Comparison of ENCODE assay signal across 21 cellular contexts in genomic region chr15:36947035-36947719, GRCh38.
"Had no signal": no experiment of that assay in that cellular context is flagged by ENCODE, and none has a peak within 500 bp of the region (broad histone marks: within the 10 kb centered on the region; RNA-seq: fewer than 3 reads in every experiment).

No MANE protein-coding gene starts in this region.

- H3K4me3 ChIP-seq: ascending aorta, hepatocyte, mucosa of descending colon, pancreas, sigmoid colon, stomach, upper lobe of left lung had no signal

- DNase-seq: activated CD4-positive, alpha-beta T cell treated with anti-CD3 and anti-CD28 coated beads, Interleukin-2, amount 10 ng/mL, durations not matched to agents 7 days and 5 days; activated CD8-positive, alpha-beta T cell treated with anti-CD3 and anti-CD28 coated beads, Interleukin-2, amount 10 ng/mL, durations not matched to agents 7 days and 5 days; activated naive CD4-positive, alpha-beta T cell treated with anti-CD3 and anti-CD28 coated beads, Interleukin-2, amount 10 ng/mL, durations not matched to agents 7 days and 5 days; activated naive CD8-positive, alpha-beta T cell treated with anti-CD3 and anti-CD28 coated beads, Interleukin-2, amount 50 U/mL, for 24 hours; activated T-cell treated with anti-CD3 and anti-CD28 coated beads, Interleukin-2, amount 50 U/mL, for 24 hours; effector memory CD8-positive, alpha-beta T cell; foreskin fibroblast; mucosa of descending colon; naive thymus-derived CD4-positive, alpha-beta T cell; pancreas; sigmoid colon; stimulated activated CD4-positive, alpha-beta T cell treated with anti-CD3 and anti-CD28 coated beads, Interleukin-4, amount 100 ng/mL, for 24 hours; stomach; T1000; upper lobe of left lung had no signal

- H3K27ac Mint-ChIP-seq: activated CD4-positive, alpha-beta T cell treated with anti-CD3 and anti-CD28 coated beads, Interleukin-2, amount 10 ng/mL, durations not matched to agents 7 days and 5 days; activated CD8-positive, alpha-beta T cell treated with anti-CD3 and anti-CD28 coated beads, Interleukin-2, amount 10 ng/mL, durations not matched to agents 7 days and 5 days; activated naive CD4-positive, alpha-beta T cell treated with anti-CD3 and anti-CD28 coated beads, Interleukin-2, amount 10 ng/mL, durations not matched to agents 7 days and 5 days; activated naive CD8-positive, alpha-beta T cell treated with anti-CD3 and anti-CD28 coated beads, Interleukin-2, amount 50 U/mL, for 24 hours; activated T-cell treated with anti-CD3 and anti-CD28 coated beads, Interleukin-2, amount 50 U/mL, for 24 hours; activated T-helper 2 cell treated with anti-CD3 and anti-CD28 coated beads, Interferon-gamma antibody, Interleukin-2, Interleukin-4, amounts not matched to agents 10 μg/mL and 5 μg/mL and 100 μg/mL, durations not matched to agents 14 hours and 24 hours and 36 hours; effector memory CD8-positive, alpha-beta T cell; naive thymus-derived CD4-positive, alpha-beta T cell; stimulated activated effector memory CD8-positive, alpha-beta T cell treated with anti-CD3 and anti-CD28 coated beads, Interleukin-12 subunit alpha, Interleukin-12 subunit beta, amount 100 ng/mL, for 72 hours had no signal

- H3K36me3 Mint-ChIP-seq: activated naive CD4-positive, alpha-beta T cell treated with anti-CD3 and anti-CD28 coated beads, Interleukin-2, amount 10 ng/mL, durations not matched to agents 7 days and 5 days; naive thymus-derived CD4-positive, alpha-beta T cell; stimulated activated effector memory CD8-positive, alpha-beta T cell treated with anti-CD3 and anti-CD28 coated beads, Interleukin-12 subunit alpha, Interleukin-12 subunit beta, amount 100 ng/mL, for 72 hours had no signal

- H3K27me3 ChIP-seq: ascending aorta, neutrophil, pancreas, sigmoid colon, stomach, upper lobe of left lung had no signal

- H3K36me3 ChIP-seq: ascending aorta, neutrophil, pancreas, stomach, upper lobe of left lung had no signal

- H3K9me3 ChIP-seq: ascending aorta, mucosa of descending colon, neutrophil, pancreas, sigmoid colon, stomach, upper lobe of left lung had no signal

- H3K9me3 Mint-ChIP-seq: activated CD4-positive, alpha-beta T cell treated with anti-CD3 and anti-CD28 coated beads, Interleukin-2, amount 10 ng/mL, durations not matched to agents 7 days and 5 days; activated naive CD4-positive, alpha-beta T cell treated with anti-CD3 and anti-CD28 coated beads, Interleukin-2, amount 10 ng/mL, durations not matched to agents 7 days and 5 days; activated naive CD8-positive, alpha-beta T cell treated with anti-CD3 and anti-CD28 coated beads, Interleukin-2, amount 50 U/mL, for 24 hours; activated T-cell treated with anti-CD3 and anti-CD28 coated beads, Interleukin-2, amount 50 U/mL, for 24 hours; activated T-helper 2 cell treated with anti-CD3 and anti-CD28 coated beads, Interferon-gamma antibody, Interleukin-2, Interleukin-4, amounts not matched to agents 10 μg/mL and 5 μg/mL and 100 μg/mL, durations not matched to agents 14 hours and 24 hours and 36 hours; effector memory CD8-positive, alpha-beta T cell; stimulated activated effector memory CD8-positive, alpha-beta T cell treated with anti-CD3 and anti-CD28 coated beads, Interleukin-12 subunit alpha, Interleukin-12 subunit beta, amount 100 ng/mL, for 72 hours had no signal

- H3K4me3 Mint-ChIP-seq: activated CD4-positive, alpha-beta T cell treated with anti-CD3 and anti-CD28 coated beads, Interleukin-2, amount 10 ng/mL, durations not matched to agents 7 days and 5 days; activated CD8-positive, alpha-beta T cell treated with anti-CD3 and anti-CD28 coated beads, Interleukin-2, amount 10 ng/mL, durations not matched to agents 7 days and 5 days; activated naive CD4-positive, alpha-beta T cell treated with anti-CD3 and anti-CD28 coated beads, Interleukin-2, amount 10 ng/mL, durations not matched to agents 7 days and 5 days; activated naive CD8-positive, alpha-beta T cell treated with anti-CD3 and anti-CD28 coated beads, Interleukin-2, amount 50 U/mL, for 24 hours; activated T-cell treated with anti-CD3 and anti-CD28 coated beads, Interleukin-2, amount 50 U/mL, for 24 hours; effector memory CD8-positive, alpha-beta T cell; naive thymus-derived CD4-positive, alpha-beta T cell; stimulated activated effector memory CD8-positive, alpha-beta T cell treated with anti-CD3 and anti-CD28 coated beads, Interleukin-12 subunit alpha, Interleukin-12 subunit beta, amount 100 ng/mL, for 72 hours had no signal

- H3K27ac ChIP-seq: ascending aorta, hepatocyte, neutrophil, pancreas, stomach, upper lobe of left lung had no signal

- ATAC-seq: activated CD4-positive, CD25-positive, alpha-beta regulatory T cell treated with anti-CD3 and anti-CD28 coated beads, Interleukin-2, amount 50 U/mL, for 24 hours; activated CD8-positive, alpha-beta T cell treated with anti-CD3 and anti-CD28 coated beads, Interleukin-2, amount 10 ng/mL, durations not matched to agents 7 days and 5 days; activated naive CD8-positive, alpha-beta T cell treated with anti-CD3 and anti-CD28 coated beads, Interleukin-2, amount 50 U/mL, for 24 hours; effector memory CD8-positive, alpha-beta T cell; mucosa of descending colon; naive thymus-derived CD4-positive, alpha-beta T cell; pancreas; stimulated activated effector memory CD8-positive, alpha-beta T cell treated with anti-CD3 and anti-CD28 coated beads, Interleukin-12 subunit alpha, Interleukin-12 subunit beta, amount 100 ng/mL, for 72 hours had no signal

- H3K27me3 Mint-ChIP-seq: activated naive CD4-positive, alpha-beta T cell treated with anti-CD3 and anti-CD28 coated beads, Interleukin-2, amount 10 ng/mL, durations not matched to agents 7 days and 5 days had no signal

- H3K4me1 Mint-ChIP-seq: activated CD4-positive, alpha-beta T cell treated with anti-CD3 and anti-CD28 coated beads, Interleukin-2, amount 10 ng/mL, durations not matched to agents 7 days and 5 days; activated naive CD4-positive, alpha-beta T cell treated with anti-CD3 and anti-CD28 coated beads, Interleukin-2, amount 10 ng/mL, durations not matched to agents 7 days and 5 days; activated naive CD8-positive, alpha-beta T cell treated with anti-CD3 and anti-CD28 coated beads, Interleukin-2, amount 50 U/mL, for 24 hours; naive thymus-derived CD4-positive, alpha-beta T cell; stimulated activated effector memory CD8-positive, alpha-beta T cell treated with anti-CD3 and anti-CD28 coated beads, Interleukin-12 subunit alpha, Interleukin-12 subunit beta, amount 100 ng/mL, for 72 hours had no signal
